ENCODE assay signal across 20 cellular contexts in the genomic region with DNA sequence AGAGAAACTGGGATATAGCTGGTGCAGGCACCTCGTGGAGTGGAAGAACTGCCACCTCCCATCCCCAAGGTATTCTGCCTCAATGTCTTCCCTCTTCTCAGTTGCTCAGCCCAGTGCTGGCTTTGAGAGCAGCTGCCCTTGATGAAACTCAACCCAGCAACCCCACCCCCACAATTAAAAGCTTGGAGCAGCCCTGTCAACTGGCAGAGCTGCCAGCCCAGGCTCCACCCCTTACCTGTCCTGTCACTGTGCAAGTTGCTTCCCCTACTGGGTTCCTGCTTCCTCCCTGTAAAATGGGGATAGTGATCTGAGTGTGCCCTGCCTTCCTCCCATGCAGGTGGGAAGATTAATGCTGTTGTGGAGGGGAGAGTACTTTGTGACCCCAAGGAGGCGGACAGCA. TPM values are rescaled to one million over a fixed set of nuclear protein-coding genes. Genes with fewer than 3 reads are reported as not detected.
DNase-seq lines count a peak whose midpoint lies in the region; ATAC-seq and TF ChIP-seq lines count a peak whose summit lies in the region.
"Had no signal": no experiment of that assay in that cellular context is flagged by ENCODE, and none has a peak within 500 bp of the region (broad histone marks: within the 10 kb centered on the region; RNA-seq: fewer than 3 reads in every experiment).

No MANE protein-coding gene starts in this region.

- peak; percentile 56 for DNase-seq in DMS153 (lab: John Stamatoyannopoulos, UW)
- peak; percentile 40 for DNase-seq in NCI-H1436 (lab: John Stamatoyannopoulos, UW)
- peak; percentile 44 for DNase-seq in WTC11 (ENCODE audit: low spot score)
- no peak for DNase-seq in activated CD8-positive, alpha-beta memory T cell treated with anti-CD3 and anti-CD28 coated beads, Interleukin-2, amount 10 ng/mL, durations not matched to agents 7 days and 5 days
- DNase-seq in amygdala (lab: John Stamatoyannopoulos, UW), result no peak
- no peak for DNase-seq in CD14-positive monocyte (ENCODE audit: low spot score)
- DNase-seq: activated CD4-positive, alpha-beta T cell treated with anti-CD3 and anti-CD28 coated beads for 48 hours; activated naive CD8-positive, alpha-beta T cell treated with anti-CD3 and anti-CD28 coated beads, Interleukin-2, amount 50 U/mL, for 24 hours; activated T-cell treated with anti-CD3 and anti-CD28 coated beads, Interleukin-2, amount 50 U/mL, for 24 hours; CD4-positive, alpha-beta memory T cell; GF-D8; kidney glomerular epithelial cell; naive B cell; NCI-H446; right lobe of liver; stimulated activated CD4-positive, alpha-beta T cell treated with anti-CD3 and anti-CD28 coated beads, Interleukin-4, amount 100 ng/mL, for 4 hours had no signal

- H3K9me3 Mint-ChIP-seq in WTC11 (no peaks in the 10 kb centered on the region), CD14-positive monocyte (no peaks in the 10 kb centered on the region)
- no peaks in the 10 kb centered on the region for H3K9me3 Mint-ChIP-seq in activated CD8-positive, alpha-beta memory T cell treated with anti-CD3 and anti-CD28 coated beads, Interleukin-2, amount 10 ng/mL, durations not matched to agents 7 days and 5 days (ENCODE audit: low read depth)
- H3K9me3 Mint-ChIP-seq: activated naive CD8-positive, alpha-beta T cell treated with anti-CD3 and anti-CD28 coated beads, Interleukin-2, amount 50 U/mL, for 24 hours; activated T-cell treated with anti-CD3 and anti-CD28 coated beads, Interleukin-2, amount 50 U/mL, for 24 hours; CD4-positive, alpha-beta memory T cell; naive B cell had no signal

- H3K9ac ChIP-seq in mucosa of rectum (ENCODE audit: low read depth in 1 of 2, low read length in 2 of 2), result peak overlapping the region in 1 of 2 donors; percentile 6

- H3K4me3 Mint-ChIP-seq in WTC11 (no peak overlapping the region), CD14-positive monocyte (peak overlapping the region in 1 of 2 donors; percentile 9)
- no peak overlapping the region for H3K4me3 Mint-ChIP-seq in activated CD8-positive, alpha-beta memory T cell treated with anti-CD3 and anti-CD28 coated beads, Interleukin-2, amount 10 ng/mL, durations not matched to agents 7 days and 5 days
- H3K4me3 Mint-ChIP-seq: activated naive CD8-positive, alpha-beta T cell treated with anti-CD3 and anti-CD28 coated beads, Interleukin-2, amount 50 U/mL, for 24 hours; activated T-cell treated with anti-CD3 and anti-CD28 coated beads, Interleukin-2, amount 50 U/mL, for 24 hours had no signal

- ATAC-seq in WTC11, result peak; percentile 7
- no peak for ATAC-seq in activated CD8-positive, alpha-beta memory T cell treated with anti-CD3 and anti-CD28 coated beads, Interleukin-2, amount 10 ng/mL, durations not matched to agents 7 days and 5 days
- ATAC-seq in activated CD4-positive, CD25-positive, alpha-beta regulatory T cell treated with anti-CD3 and anti-CD28 coated beads, Interleukin-2, amount 50 U/mL, for 24 hours, result no peak
- ATAC-seq: activated naive CD8-positive, alpha-beta T cell treated with anti-CD3 and anti-CD28 coated beads, Interleukin-2, amount 50 U/mL, for 24 hours; right lobe of liver had no signal

- intact Hi-C loops in CD14-positive monocyte (cut with micrococcal nuclease), result no loop called here

- H3K27ac Mint-ChIP-seq in WTC11, result peak overlapping the region; percentile 8
- no peak overlapping the region for H3K27ac Mint-ChIP-seq in activated CD8-positive, alpha-beta memory T cell treated with anti-CD3 and anti-CD28 coated beads, Interleukin-2, amount 10 ng/mL, durations not matched to agents 7 days and 5 days
- peak overlapping the region in 1 of 7 donors; percentile 19 for H3K27ac Mint-ChIP-seq in CD14-positive monocyte
- H3K27ac Mint-ChIP-seq: activated naive CD8-positive, alpha-beta T cell treated with anti-CD3 and anti-CD28 coated beads, Interleukin-2, amount 50 U/mL, for 24 hours; activated T-cell treated with anti-CD3 and anti-CD28 coated beads, Interleukin-2, amount 50 U/mL, for 24 hours had no signal

- peaks cover 49% of the 10 kb centered on the region for H3K4me1 Mint-ChIP-seq in WTC11
- H3K4me1 Mint-ChIP-seq in activated CD8-positive, alpha-beta memory T cell treated with anti-CD3 and anti-CD28 coated beads, Interleukin-2, amount 10 ng/mL, durations not matched to agents 7 days and 5 days, result peaks cover 14% of the 10 kb centered on the region
- H3K4me1 Mint-ChIP-seq in CD14-positive monocyte, result peaks cover 18% of the 10 kb centered on the region

- H3K27me3 Mint-ChIP-seq in WTC11 (ENCODE audit: low read depth) (no peaks in the 10 kb centered on the region; the same call in 1 of the 2 replicates), CD14-positive monocyte (ENCODE audit: low read depth in 3 of 3) (peaks cover 3 to 9% (median 6%) of the 10 kb centered on the region in 3 donors)
- H3K27me3 Mint-ChIP-seq in activated CD8-positive, alpha-beta memory T cell treated with anti-CD3 and anti-CD28 coated beads, Interleukin-2, amount 10 ng/mL, durations not matched to agents 7 days and 5 days, result no peaks in the 10 kb centered on the region
- H3K27me3 Mint-ChIP-seq: activated naive CD8-positive, alpha-beta T cell treated with anti-CD3 and anti-CD28 coated beads, Interleukin-2, amount 50 U/mL, for 24 hours; activated T-cell treated with anti-CD3 and anti-CD28 coated beads, Interleukin-2, amount 50 U/mL, for 24 hours; CD4-positive, alpha-beta memory T cell; naive B cell had no signal

- no peaks in the 10 kb centered on the region for H3K9me3 ChIP-seq in mucosa of rectum (ENCODE audit: control insufficient read depth in 2 of 2, low read length in 2 of 2)
- H3K9me3 ChIP-seq: Peyer's patch, right lobe of liver had no signal

- H3K36me3 ChIP-seq in mucosa of rectum (ENCODE audit: control insufficient read depth in 2 of 2, insufficient read depth in 2 of 2, low read length in 2 of 2), result peaks cover 13 to 18% of the 10 kb centered on the region in 2 donors

- TF ChIP-seq CTCF in WTC11 (IDR thresholded peaks at IDR 0.05) (no peak), CD14-positive monocyte (IDR thresholded peaks at IDR 0.05) (no peak)

- H3K36me3 Mint-ChIP-seq in WTC11 (peaks cover 14% of the 10 kb centered on the region), CD14-positive monocyte (peaks cover 33 to 37% of the 10 kb centered on the region in 2 donors)
- no peaks in the 10 kb centered on the region for H3K36me3 Mint-ChIP-seq in activated CD8-positive, alpha-beta memory T cell treated with anti-CD3 and anti-CD28 coated beads, Interleukin-2, amount 10 ng/mL, durations not matched to agents 7 days and 5 days

- CTCF ChIA-PET in WTC11 (lab: Charles Lee), result interaction anchor here (0.6 to 1.7 kb wide), 6 partner anchors 20 to 123 kb away, joined by 3 to 5 read pairs (median 4); no protein-coding TSS in a partner anchor
- CTCF ChIA-PET in activated CD8-positive, alpha-beta memory T cell treated with anti-CD3 and anti-CD28 coated beads, Interleukin-2, amount 10 ng/mL, durations not matched to agents 7 days and 5 days (lab: Charles Lee), result interaction anchor here (0.7 to 1.7 kb wide), 4 partner anchors 12 to 133 kb away, joined by 3 to 6 read pairs (median 4); a partner anchor contains a TSS

- H3K4me1 ChIP-seq in mucosa of rectum (ENCODE audit: control insufficient read depth in 2 of 2, insufficient read depth in 2 of 2, low read length in 2 of 2), result peaks cover 22 to 35% of the 10 kb centered on the region in 2 donors

- peak overlapping the region; percentile 84 to 88 for H3K27ac ChIP-seq in mucosa of rectum (ENCODE audit: low read depth in 2 of 2, low read length in 2 of 2)
- H3K27ac ChIP-seq: right lobe of liver had no signal

- no peaks in the 10 kb centered on the region for H3K27me3 ChIP-seq in mucosa of rectum (ENCODE audit: control insufficient read depth in 2 of 2, insufficient read depth in 2 of 2, low read length in 2 of 2)
- H3K27me3 ChIP-seq: Peyer's patch, right lobe of liver had no signal

- H3K4me3 ChIP-seq in mucosa of rectum (ENCODE audit: low read length in 2 of 2), result peak overlapping the region; percentile 20 to 35
- H3K4me3 ChIP-seq: Peyer's patch, right lobe of liver had no signal

- POLR2A ChIA-PET in WTC11 (lab: Charles Lee), result interaction anchor here (0.6 to 1.1 kb wide), 2 partner anchors 10 to 813 kb away, joined by 3 read pairs; no protein-coding TSS in a partner anchor

TF ChIP-seq in WTC11, 78 proteins besides CTCF, POLR2A, EP300 and RAD21 (continues in another document):
- TF ChIP-seq, protein P1, sequence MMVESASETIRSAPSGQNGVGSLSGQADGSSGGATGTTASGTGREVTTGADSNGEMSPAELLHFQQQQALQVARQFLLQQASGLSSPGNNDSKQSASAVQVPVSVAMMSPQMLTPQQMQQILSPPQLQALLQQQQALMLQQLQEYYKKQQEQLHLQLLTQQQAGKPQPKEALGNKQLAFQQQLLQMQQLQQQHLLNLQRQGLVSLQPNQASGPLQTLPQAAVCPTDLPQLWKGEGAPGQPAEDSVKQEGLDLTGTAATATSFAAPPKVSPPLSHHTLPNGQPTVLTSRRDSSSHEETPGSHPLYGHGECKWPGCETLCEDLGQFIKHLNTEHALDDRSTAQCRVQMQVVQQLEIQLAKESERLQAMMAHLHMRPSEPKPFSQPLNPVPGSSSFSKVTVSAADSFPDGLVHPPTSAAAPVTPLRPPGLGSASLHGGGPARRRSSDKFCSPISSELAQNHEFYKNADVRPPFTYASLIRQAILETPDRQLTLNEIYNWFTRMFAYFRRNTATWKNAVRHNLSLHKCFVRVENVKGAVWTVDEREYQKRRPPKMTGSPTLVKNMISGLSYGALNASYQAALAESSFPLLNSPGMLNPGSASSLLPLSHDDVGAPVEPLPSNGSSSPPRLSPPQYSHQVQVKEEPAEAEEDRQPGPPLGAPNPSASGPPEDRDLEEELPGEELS (CRISPR knock-in tag; IDR thresholded peaks at IDR 0.05), result no peak
- TF ChIP-seq ZNF121 (CRISPR knock-in tag; IDR thresholded peaks at IDR 0.05), result no peak

RNA-seq across cellular contexts. Expression of a gene that starts 4.5 kb away (rescaled TPM):
- 72.8 to 75.2 TPM (median 74.0 TPM) in 3 replicates for total RNA-seq in WTC11 (2021)
- 10 to 100 TPM; 11.1 to 11.6 TPM for total RNA-seq in activated CD8-positive, alpha-beta memory T cell treated with anti-CD3 and anti-CD28 coated beads, Interleukin-2, amount 10 ng/mL, durations not matched to agents 7 days and 5 days
- polyA plus RNA-seq in CD14-positive monocyte, result 1 to 10 TPM; 1.3 to 1.9 TPM

RNA-seq across cellular contexts. Expression of a gene that starts 4.6 kb away (rescaled TPM):
- total RNA-seq in WTC11 (2021), result 70.0 to 74.2 TPM (median 74.2 TPM) in 3 replicates
- 10 to 100 TPM; 45.8 to 47.5 TPM for total RNA-seq in activated CD8-positive, alpha-beta memory T cell treated with anti-CD3 and anti-CD28 coated beads, Interleukin-2, amount 10 ng/mL, durations not matched to agents 7 days and 5 days
- polyA plus RNA-seq in CD14-positive monocyte, result 10 to 100 TPM; 78.2 to 91.5 TPM

RNA-seq across cellular contexts. Expression of a gene that starts 26.7 kb away (rescaled TPM):
- 2.3 to 3.3 TPM (median 3.2 TPM) in 3 replicates for total RNA-seq in WTC11 (2021)
- not detected for total RNA-seq in activated CD8-positive, alpha-beta memory T cell treated with anti-CD3 and anti-CD28 coated beads, Interleukin-2, amount 10 ng/mL, durations not matched to agents 7 days and 5 days
- polyA plus RNA-seq in CD14-positive monocyte, result not detected
- total RNA-seq: CD4-positive, alpha-beta memory T cell; epithelial cell of proximal tubule had no signal
- polyA plus RNA-seq: CD4-positive, alpha-beta memory T cell had no signal

Comparison
In these comparisons a context has a peak if more than half of its experiments do, and no peak if none do; other contexts are left out.
1. DNase-seq: peak in DMS153 (single experiment), NCI-H1436 (single experiment) and WTC11 (single experiment); none in activated CD8-positive, alpha-beta memory T cell treated with anti-CD3 and anti-CD28 coated beads, Interleukin-2, amount 10 ng/mL, durations not matched to agents 7 days and 5 days (single experiment), amygdala (0 of 56) and CD14-positive monocyte (single experiment).